Comparison of ENCODE assay signal across 13 cellular contexts in genomic region chr3:141230293-141230692, GRCh38. TPM values are rescaled to one million over a fixed set of nuclear protein-coding genes. Genes with fewer than 3 reads are reported as not detected.
DNase-seq lines count a peak whose midpoint lies in the region; ATAC-seq, FAIRE-seq and TF ChIP-seq lines count a peak whose summit lies in the region.
"Had no signal": no experiment of that assay in that cellular context is flagged by ENCODE, and none has a peak within 500 bp of the region (broad histone marks: within the 10 kb centered on the region; RNA-seq: fewer than 3 reads in every experiment).

No MANE protein-coding gene starts in this region.

- no peaks in the 10 kb centered on the region for H3K9me3 Mint-ChIP-seq in stimulated activated naive CD8-positive, alpha-beta T cell treated with anti-CD3 and anti-CD28 coated beads, Interleukin-15, Interleukin-2, amounts not matched to agents 100 ng/mL and 50 ng/mL, for 24 hours
- H3K9me3 Mint-ChIP-seq in activated CD4-positive, alpha-beta memory T cell treated with anti-CD3 and anti-CD28 coated beads for 36 hours, result no peaks in the 10 kb centered on the region
- peaks cover 26% of the 10 kb centered on the region for H3K9me3 Mint-ChIP-seq in glutamatergic neuron (ENCODE audit: unreplicated experiment)

- no peak overlapping the region for H3K4me3 ChIP-seq in prostate gland

- peak overlapping the region; percentile 95 for H3K27ac Mint-ChIP-seq in stimulated activated naive CD8-positive, alpha-beta T cell treated with anti-CD3 and anti-CD28 coated beads, Interleukin-15, Interleukin-2, amounts not matched to agents 100 ng/mL and 50 ng/mL, for 24 hours
- H3K27ac Mint-ChIP-seq in activated CD4-positive, alpha-beta memory T cell treated with anti-CD3 and anti-CD28 coated beads for 36 hours, result peak overlapping the region; percentile 87
- peak overlapping the region; percentile 90 for H3K27ac Mint-ChIP-seq in glutamatergic neuron (ENCODE audit: unreplicated experiment)

- H3K36me3 Mint-ChIP-seq in stimulated activated naive CD8-positive, alpha-beta T cell treated with anti-CD3 and anti-CD28 coated beads, Interleukin-15, Interleukin-2, amounts not matched to agents 100 ng/mL and 50 ng/mL, for 24 hours (ENCODE audit: low read depth), result no peaks in the 10 kb centered on the region
- no peaks in the 10 kb centered on the region for H3K36me3 Mint-ChIP-seq in activated CD4-positive, alpha-beta memory T cell treated with anti-CD3 and anti-CD28 coated beads for 36 hours
- H3K36me3 Mint-ChIP-seq in glutamatergic neuron (ENCODE audit: unreplicated experiment), result peaks cover 9% of the 10 kb centered on the region

- no peak overlapping the region for H3K27ac ChIP-seq in prostate gland
- H3K27ac ChIP-seq: RWPE1 had no signal

- intact Hi-C loops in activated CD4-positive, alpha-beta memory T cell treated with anti-CD3 and anti-CD28 coated beads for 36 hours (cut with micrococcal nuclease), result loop anchor here (5.0 kb wide), 1 partner anchor 227 kb away; no protein-coding TSS in a partner anchor
- intact Hi-C loops in prostate gland (cut with DNase I), result loop anchor here (2.0 to 5.0 kb wide), 2 partner anchors 47 to 227 kb away; no protein-coding TSS in a partner anchor

- no peak for TF ChIP-seq POLR2A in prostate gland (IDR thresholded peaks at IDR 0.05)

- H3K4me1 ChIP-seq in prostate gland (replicated peaks), result no peaks in the 10 kb centered on the region

- no peak for DNase-seq in stimulated activated naive CD8-positive, alpha-beta T cell treated with anti-CD3 and anti-CD28 coated beads, Interleukin-15, Interleukin-2, amounts not matched to agents 100 U/mL and 50 U/mL, for 24 hours
- no peak for DNase-seq in activated CD4-positive, alpha-beta memory T cell treated with anti-CD3 and anti-CD28 coated beads for 36 hours
- DNase-seq in glutamatergic neuron (no peak), prostate gland (ENCODE audit: low spot score) (no peak), GM19239 (ENCODE audit: insufficient read length, low spot score) (no peak)
- DNase-seq: foreskin melanocyte, NCI-H1694, NCI-H526 had no signal

- no peaks in the 10 kb centered on the region for H3K36me3 ChIP-seq in prostate gland

- H3K27me3 Mint-ChIP-seq in stimulated activated naive CD8-positive, alpha-beta T cell treated with anti-CD3 and anti-CD28 coated beads, Interleukin-15, Interleukin-2, amounts not matched to agents 100 ng/mL and 50 ng/mL, for 24 hours, result peaks cover 3% of the 10 kb centered on the region
- no peaks in the 10 kb centered on the region for H3K27me3 Mint-ChIP-seq in activated CD4-positive, alpha-beta memory T cell treated with anti-CD3 and anti-CD28 coated beads for 36 hours
- H3K27me3 Mint-ChIP-seq in glutamatergic neuron (ENCODE audit: unreplicated experiment), result peaks cover 18% of the 10 kb centered on the region

- FAIRE-seq in GM19239 (lab: Jason Lieb, UNC), result no peak

- CTCF ChIA-PET in activated CD4-positive, alpha-beta memory T cell treated with anti-CD3 and anti-CD28 coated beads for 36 hours (lab: Charles Lee), result interaction anchor here (2.8 to 5.3 kb wide), 2 partner anchors 15 to 50 kb away, joined by 16 to 84 read pairs; no protein-coding TSS in a partner anchor

- no peak for ATAC-seq in stimulated activated naive CD8-positive, alpha-beta T cell treated with anti-CD3 and anti-CD28 coated beads, Interleukin-15, Interleukin-2, amounts not matched to agents 100 U/mL and 50 U/mL, for 24 hours
- ATAC-seq in GM18519 (IDR thresholded peaks at IDR 0.05; ENCODE audit: low FRiP score, unreplicated experiment), result no peak
- ATAC-seq in GM21423 (IDR thresholded peaks at IDR 0.05; ENCODE audit: unreplicated experiment), result no peak

- TF ChIP-seq CTCF in glutamatergic neuron (IDR thresholded peaks at IDR 0.05; ENCODE audit: partially characterized antibody, unreplicated experiment), result no peak
- no peak for TF ChIP-seq CTCF in prostate gland (IDR thresholded peaks at IDR 0.05)

- H3K27me3 ChIP-seq in prostate gland (replicated peaks; ENCODE audit: insufficient read depth), result no peaks in the 10 kb centered on the region
- H3K27me3 ChIP-seq: body of pancreas had no signal

- H3K9me3 ChIP-seq in prostate gland, result no peaks in the 10 kb centered on the region
- H3K9me3 ChIP-seq: body of pancreas had no signal

- 95% methylated on average over 11 of the region's 11 CpGs for WGBS in prostate gland

- peaks cover 35% of the 10 kb centered on the region for H3K4me1 Mint-ChIP-seq in stimulated activated naive CD8-positive, alpha-beta T cell treated with anti-CD3 and anti-CD28 coated beads, Interleukin-15, Interleukin-2, amounts not matched to agents 100 ng/mL and 50 ng/mL, for 24 hours (ENCODE audit: low read depth)
- peaks cover 24% of the 10 kb centered on the region for H3K4me1 Mint-ChIP-seq in activated CD4-positive, alpha-beta memory T cell treated with anti-CD3 and anti-CD28 coated beads for 36 hours (ENCODE audit: low read depth)
- peaks cover 52% of the 10 kb centered on the region for H3K4me1 Mint-ChIP-seq in glutamatergic neuron (ENCODE audit: low read depth, unreplicated experiment)

- POLR2A ChIA-PET in activated CD4-positive, alpha-beta memory T cell treated with anti-CD3 and anti-CD28 coated beads for 36 hours (lab: Charles Lee), result no interaction called here

- H3K4me3 Mint-ChIP-seq in stimulated activated naive CD8-positive, alpha-beta T cell treated with anti-CD3 and anti-CD28 coated beads, Interleukin-15, Interleukin-2, amounts not matched to agents 100 ng/mL and 50 ng/mL, for 24 hours, result peak overlapping the region; percentile 87
- peak overlapping the region; percentile 85 for H3K4me3 Mint-ChIP-seq in activated CD4-positive, alpha-beta memory T cell treated with anti-CD3 and anti-CD28 coated beads for 36 hours
- H3K4me3 Mint-ChIP-seq in glutamatergic neuron (ENCODE audit: unreplicated experiment), result peak overlapping the region; percentile 77

RNA-seq across cellular contexts. Expression of gene PXYLP1, which starts 1.3 kb away (rescaled TPM):
- total RNA-seq in activated CD4-positive, alpha-beta memory T cell treated with anti-CD3 and anti-CD28 coated beads for 36 hours, result 10 to 100 TPM in 1 of 2 experiments, 1 to 10 TPM in 1; 9.0 to 11.6 TPM
- total RNA-seq in glutamatergic neuron (ENCODE audit: unreplicated experiment) (42.7 TPM), prostate gland (10 to 100 TPM; 12.0 to 15.3 TPM)
